In genomic region chr19:41839211-41839610, GRCh38 we compare ENCODE assay signal across 31 cellular contexts. TPM values are rescaled to one million over a fixed set of nuclear protein-coding genes. Genes with fewer than 3 reads are reported as not detected.
"Had no signal": no experiment of that assay in that cellular context is flagged by ENCODE, and none has a peak within 500 bp of the region (broad histone marks: within the 10 kb centered on the region; RNA-seq: fewer than 3 reads in every experiment).

No MANE protein-coding gene starts in this region.

- DNase-seq: KBM-7; MV-4-11; NCI-H1048; NCI-H1105; NCI-H1417; NCI-H1436 treated with DMSO at 0.1 percent for 48 hours; NCI-H1694; NCI-H187 treated with DMSO at 0.1 percent for 48 hours; NCI-H2081; NCI-H2171; NCI-H226; NCI-H446; NCI-H510A; NCI-H524 treated with DMSO at 0.1 percent for 48 hours; NCI-H69; NCI-H774; NK-92 treated with Interleukin-12 subunit alpha and Interleukin-12 subunit beta, amount 100 ng/mL, for 24 hours; PC-3; SHP77; SK-N-SH; SW 1271; T-cell had no signal

- H3K9ac ChIP-seq: SK-N-SH had no signal

- FAIRE-seq: HepG2 had no signal

- H3K4me2 ChIP-seq: SK-N-SH had no signal

- H3K9me3 ChIP-seq: SK-N-SH had no signal

- ATAC-seq: HepG2, Panc1, PC-3, T-cell had no signal

- H3K27ac ChIP-seq: RWPE1 had no signal

RNA-seq across cellular contexts. Expression of gene LYPD4, which starts 5.3 kb away (rescaled TPM):
- total RNA-seq: HepG2, HT1080, LHCN-M2, MCF 10A, OCI-LY7, PC-3, SK-MEL-5, T-cell had no signal
- polyA plus RNA-seq: HepG2, IgD-negative memory B cell, SK-N-SH had no signal

RNA-seq across cellular contexts. Expression of gene DMRTC2, which starts 5.6 kb away (rescaled TPM):
- total RNA-seq: HepG2, HT1080, LHCN-M2, MCF 10A, OCI-LY7, PC-3, SK-MEL-5, T-cell had no signal
- polyA plus RNA-seq: HepG2, IgD-negative memory B cell, SK-N-SH had no signal

RNA-seq across cellular contexts. Expression of gene CD79A, which starts 37.9 kb away (rescaled TPM):
- total RNA-seq: HT1080, MCF 10A had no signal

RNA-seq across cellular contexts. Expression of gene CEACAM3, which starts 42.8 kb away (rescaled TPM):
- total RNA-seq: HepG2, HT1080, LHCN-M2, MCF 10A, OCI-LY7, PC-3, SK-MEL-5, T-cell had no signal
- polyA plus RNA-seq: HepG2, IgD-negative memory B cell, SK-N-SH had no signal
